10 cellular contexts compared by ENCODE assay signal in genomic region chr3:71702131-71703024, GRCh38. TPM values are rescaled to one million over a fixed set of nuclear protein-coding genes. Genes with fewer than 3 reads are reported as not detected.
A peak's percentile ranks its signal among the peaks of the same experiment; 100 is the strongest.
DNase-seq lines count a peak whose midpoint lies in the region; ATAC-seq lines count a peak whose summit lies in the region.
"Had no signal": no experiment of that assay in that cellular context is flagged by ENCODE, and none has a peak within 500 bp of the region (broad histone marks: within the 10 kb centered on the region; RNA-seq: fewer than 3 reads in every experiment).

No MANE protein-coding gene starts in this region.

- H3K4me3 Mint-ChIP-seq in T-helper 1 cell treated with Interleukin-12 subunit alpha and Interleukin-12 subunit beta and Interleukin-4 antibody, amounts not matched to agents 30 μg/mL and 1 μg/mL, for 36 hours = peak overlapping the region; percentile 47

- H3K4me1 Mint-ChIP-seq in T-helper 1 cell treated with Interleukin-12 subunit alpha and Interleukin-12 subunit beta and Interleukin-4 antibody, amounts not matched to agents 30 μg/mL and 1 μg/mL, for 36 hours (ENCODE audit: low read depth) = peaks cover 51% of the 10 kb centered on the region

- ATAC-seq in HG02970 (IDR thresholded peaks at IDR 0.05; ENCODE audit: low FRiP score, unreplicated experiment) = no peak

- no peaks in the 10 kb centered on the region for H3K9me3 Mint-ChIP-seq in T-helper 1 cell treated with Interleukin-12 subunit alpha and Interleukin-12 subunit beta and Interleukin-4 antibody, amounts not matched to agents 30 μg/mL and 1 μg/mL, for 36 hours

- no peaks in the 10 kb centered on the region for H3K27me3 Mint-ChIP-seq in T-helper 1 cell treated with Interleukin-12 subunit alpha and Interleukin-12 subunit beta and Interleukin-4 antibody, amounts not matched to agents 30 μg/mL and 1 μg/mL, for 36 hours (ENCODE audit: low read depth)

- peak; percentile 12 to 57 for DNase-seq in NOMO-1 (lab: John Stamatoyannopoulos, UW; ENCODE audit: unreplicated experiment in 2 of 2)
- no peak for DNase-seq in NOMO-1 treated with dmso at 0.1 percent for 144 hours (lab: John Stamatoyannopoulos, UW; ENCODE audit: unreplicated experiment)
- DNase-seq in effector CD4-positive, alpha-beta T cell = peak; percentile 20
- DNase-seq in pulmonary artery endothelial cell (ENCODE audit: low read depth, low spot score) = peak; percentile 27
- no peak for DNase-seq in Kasumi-1 (lab: John Stamatoyannopoulos, UW)
- no peak for DNase-seq in mucosa of gallbladder (ENCODE audit: low spot score)
- DNase-seq: amniotic stem cell, NCI-H524 had no signal

- peak overlapping the region; percentile 83 for H3K27ac Mint-ChIP-seq in T-helper 1 cell treated with Interleukin-12 subunit alpha and Interleukin-12 subunit beta and Interleukin-4 antibody, amounts not matched to agents 30 μg/mL and 1 μg/mL, for 36 hours

- H3K36me3 Mint-ChIP-seq in T-helper 1 cell treated with Interleukin-12 subunit alpha and Interleukin-12 subunit beta and Interleukin-4 antibody, amounts not matched to agents 30 μg/mL and 1 μg/mL, for 36 hours (ENCODE audit: low read depth) = peaks cover 57% of the 10 kb centered on the region

RNA-seq across cellular contexts. Expression of gene EIF4E3, which starts 22.8 kb away (rescaled TPM):
- total RNA-seq in pulmonary artery endothelial cell (2.3 and 2.4 TPM in 2 replicates), mucosa of gallbladder (22.6 TPM)

RNA-seq across cellular contexts. Expression of gene GPR27, which starts 51.3 kb away (rescaled TPM):
- total RNA-seq in pulmonary artery endothelial cell = not detected in 2 replicates
- 4.5 TPM for total RNA-seq in mucosa of gallbladder

Comparison
In these comparisons a context has a peak if more than half of its experiments do, and no peak if none do; other contexts are left out.
1. DNase-seq: peak in NOMO-1 (2 of 2), effector CD4-positive, alpha-beta T cell (single experiment) and pulmonary artery endothelial cell (single experiment); none in NOMO-1 treated with dmso at 0.1 percent for 144 hours (single experiment), Kasumi-1 (0 of 2) and mucosa of gallbladder (single experiment).